ENCODE assay signal across 28 cellular contexts in the genomic region with DNA sequence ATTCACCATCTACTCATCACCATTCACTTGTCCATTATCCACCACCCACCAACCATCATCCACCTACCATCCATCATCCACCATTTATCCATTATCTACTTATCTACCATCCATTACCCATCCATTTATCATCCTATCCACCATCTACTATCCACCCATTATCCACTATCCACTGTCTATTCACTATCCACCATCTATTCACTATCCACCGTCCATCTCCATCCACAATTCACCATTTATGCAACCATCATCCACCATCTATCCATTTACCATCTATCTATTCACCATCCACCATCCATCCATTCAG. TPM values are rescaled to one million over a fixed set of nuclear protein-coding genes. Genes with fewer than 3 reads are reported as not detected.
"Had no signal": no experiment of that assay in that cellular context is flagged by ENCODE, and none has a peak within 500 bp of the region (broad histone marks: within the 10 kb centered on the region; RNA-seq: fewer than 3 reads in every experiment).

No MANE protein-coding gene starts in this region.

- FAIRE-seq: urothelium cell line had no signal

- H3K27ac Mint-ChIP-seq: natural killer cell; nephron; neural progenitor cell; progenitor cell of endocrine pancreas; stimulated activated effector memory CD8-positive, alpha-beta T cell treated with anti-CD3 and anti-CD28 coated beads, Interleukin-12 subunit alpha, Interleukin-12 subunit beta, amount 100 ng/mL, for 72 hours; stimulated activated naive B cell treated with anti-CD40 and anti-IgM and Interleukin-4, amounts not matched to agents 10 μg/mL and 1 μg/mL and 100 μg/mL, for 72 hours; stimulated activated naive CD8-positive, alpha-beta T cell treated with anti-CD3 and anti-CD28 coated beads, Interleukin-15, Interleukin-2, amounts not matched to agents 100 ng/mL and 50 ng/mL, for 24 hours had no signal

- H3K27ac ChIP-seq: neural progenitor cell, ovary, parathyroid adenoma, psoas muscle, skin epidermis, spleen, stomach, thoracic aorta, thyroid gland, tibial nerve, upper lobe of left lung, vagina had no signal

- ATAC-seq: natural killer cell; psoas muscle; right cardiac atrium; sciatic nerve; stimulated activated effector memory CD8-positive, alpha-beta T cell treated with anti-CD3 and anti-CD28 coated beads, Interleukin-12 subunit alpha, Interleukin-12 subunit beta, amount 100 ng/mL, for 72 hours; stimulated activated naive B cell treated with anti-CD40 and anti-IgM and Interleukin-4, amounts not matched to agents 10 μg/mL and 1 μg/mL and 100 μg/mL, for 72 hours had no signal

- DNase-seq: natural killer cell; occipital lobe; ovary; psoas muscle; spleen; stimulated activated CD4-positive, alpha-beta T cell treated with anti-CD3 and anti-CD28 coated beads, Interleukin-12 subunit alpha, Interleukin-12 subunit beta, amount 100 ng/mL, for 4 hours; stimulated activated CD4-positive, alpha-beta T cell treated with anti-CD3 and anti-CD28 coated beads, Interleukin-1b, Interleukin-23, amount 100 ng/mL, for 48 hours; stimulated activated CD4-positive, alpha-beta T cell treated with anti-CD3 and anti-CD28 coated beads, Interleukin-4, amount 100 ng/mL, for 1 hour; stimulated activated naive B cell treated with anti-CD40 and anti-IgM and Interleukin-4, amounts not matched to agents 10 μg/mL and 1 μg/mL and 100 μg/mL, for 72 hours; stimulated activated naive CD4-positive, alpha-beta T cell treated with Interleukin-2 at 50 U/mL for 16 hours; stomach; thyroid gland; trophoblast cell had no signal

- H3K4me3 Mint-ChIP-seq: natural killer cell; nephron; neural progenitor cell; stimulated activated effector memory CD8-positive, alpha-beta T cell treated with anti-CD3 and anti-CD28 coated beads, Interleukin-12 subunit alpha, Interleukin-12 subunit beta, amount 100 ng/mL, for 72 hours; stimulated activated naive B cell treated with anti-CD40 and anti-IgM and Interleukin-4, amounts not matched to agents 10 μg/mL and 1 μg/mL and 100 μg/mL, for 72 hours; stimulated activated naive CD8-positive, alpha-beta T cell treated with anti-CD3 and anti-CD28 coated beads, Interleukin-15, Interleukin-2, amounts not matched to agents 100 ng/mL and 50 ng/mL, for 24 hours had no signal

- H3K36me3 ChIP-seq: neural progenitor cell, ovary, spleen, stomach, thoracic aorta, thyroid gland, tibial nerve, upper lobe of left lung, vagina had no signal

- H3K9ac ChIP-seq: neural progenitor cell, parathyroid adenoma had no signal

- H3K4me1 ChIP-seq: parathyroid adenoma, psoas muscle had no signal

- H3K36me3 Mint-ChIP-seq: natural killer cell; neural progenitor cell; stimulated activated naive B cell treated with anti-CD40 and anti-IgM and Interleukin-4, amounts not matched to agents 10 μg/mL and 1 μg/mL and 100 μg/mL, for 72 hours had no signal

- H2AFZ ChIP-seq: neural progenitor cell, parathyroid adenoma had no signal

- H3K9me3 ChIP-seq: ovary, psoas muscle, spleen, stomach, thoracic aorta, thyroid gland, tibial nerve, upper lobe of left lung, vagina had no signal

- H3K4me1 Mint-ChIP-seq: natural killer cell, nephron had no signal

- H3K27me3 ChIP-seq: ovary, vagina had no signal

- H3K4me3 ChIP-seq: neural progenitor cell, ovary, psoas muscle, skin epidermis, smooth muscle cell, spleen, stomach, thoracic aorta, thyroid gland, tibial nerve, upper lobe of left lung, vagina had no signal

- H3K4me2 ChIP-seq: neural progenitor cell, smooth muscle cell had no signal

- H3K79me2 ChIP-seq: parathyroid adenoma had no signal

- H3K9me3 Mint-ChIP-seq: natural killer cell; nephron; neural progenitor cell; stimulated activated effector memory CD8-positive, alpha-beta T cell treated with anti-CD3 and anti-CD28 coated beads, Interleukin-12 subunit alpha, Interleukin-12 subunit beta, amount 100 ng/mL, for 72 hours; stimulated activated naive B cell treated with anti-CD40 and anti-IgM and Interleukin-4, amounts not matched to agents 10 μg/mL and 1 μg/mL and 100 μg/mL, for 72 hours; stimulated activated naive CD8-positive, alpha-beta T cell treated with anti-CD3 and anti-CD28 coated beads, Interleukin-15, Interleukin-2, amounts not matched to agents 100 ng/mL and 50 ng/mL, for 24 hours had no signal

RNA-seq across cellular contexts. Expression of a gene that starts 1.5 kb away (rescaled TPM):
- total RNA-seq: occipital lobe, psoas muscle had no signal
